Comparison of ENCODE assay signal across 17 cellular contexts in the genomic region with DNA sequence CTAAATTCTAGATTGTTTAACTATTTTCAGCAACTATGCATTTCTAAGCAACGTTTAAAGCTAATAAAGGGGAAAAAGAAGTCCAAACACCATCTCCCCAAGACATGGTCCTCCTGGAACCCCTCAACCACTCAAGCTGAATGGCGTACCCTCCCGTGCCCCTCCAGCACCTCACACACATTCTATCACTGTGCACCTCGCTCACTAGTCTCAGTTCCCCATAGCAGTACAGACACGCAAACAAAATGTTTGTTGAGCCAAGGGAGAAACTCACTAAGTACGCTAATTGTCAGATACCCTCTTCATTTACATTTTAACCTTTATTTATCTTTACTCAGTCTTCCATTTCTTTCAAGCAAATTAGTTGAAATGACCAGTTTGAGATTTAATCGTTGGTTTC. TPM values are rescaled to one million over a fixed set of nuclear protein-coding genes. Genes with fewer than 3 reads are reported as not detected.
A peak's percentile ranks its signal among the peaks of the same experiment; 100 is the strongest.
DNase-seq lines count a peak whose midpoint lies in the region; ATAC-seq and TF ChIP-seq lines count a peak whose summit lies in the region.
"Had no signal": no experiment of that assay in that cellular context is flagged by ENCODE, and none has a peak within 500 bp of the region (broad histone marks: within the 10 kb centered on the region; RNA-seq: fewer than 3 reads in every experiment).

No MANE protein-coding gene starts in this region.

- H3K9ac ChIP-seq in IMR-90 (ENCODE audit: low read depth, low read length) = no peak overlapping the region

- H3K4me3 ChIP-seq in IMR-90 (ENCODE audit: insufficient read depth, low read depth, low read length) = no peak overlapping the region
- H3K4me3 ChIP-seq: mucosa of descending colon, suprapubic skin had no signal

- H4K5ac ChIP-seq in IMR-90 (ENCODE audit: low read depth, low read length) = no peak overlapping the region

- ATAC-seq in GM19372 (IDR thresholded peaks at IDR 0.05; ENCODE audit: low read depth, unreplicated experiment) = peak; percentile 63
- peak; percentile 78 for ATAC-seq in HG02798 (IDR thresholded peaks at IDR 0.05; ENCODE audit: poor library complexity, unreplicated experiment)
- no peak for ATAC-seq in IMR-90 (ENCODE audit: low read depth)
- ATAC-seq in HG03175 (IDR thresholded peaks at IDR 0.05; ENCODE audit: unreplicated experiment) = no peak
- ATAC-seq: esophagus mucosa, mucosa of descending colon had no signal

- no peak overlapping the region for H2AFZ ChIP-seq in IMR-90 (replicated peaks; ENCODE audit: low read length, poor library complexity)

- in situ Hi-C loops in IMR-90 (cut with MboI; ENCODE audit: low sequenced_read_pairs) = no loop called here

- TF ChIP-seq CTCF in GM10248 (IDR thresholded peaks at IDR 0.05; ENCODE audit: control extremely low read depth, extremely low read depth, low read depth, missing control alignments) (no peak), IMR-90 (conservative IDR thresholded peaks at IDR 0.05; ENCODE audit: low read depth, low read length) (no peak)

- no peak for TF ChIP-seq RAD21 in IMR-90 (IDR thresholded peaks at IDR 0.05; ENCODE audit: low read length)

- H3K4ac ChIP-seq in IMR-90 (ENCODE audit: low read depth, low read length) = no peak overlapping the region

- H2BK15ac ChIP-seq in IMR-90 (ENCODE audit: low read depth, low read length) = no peak overlapping the region

- H3K36me3 ChIP-seq in IMR-90 (ENCODE audit: control insufficient read depth, insufficient read depth, low read length) = 0 out of 2 replicates have a peak, but pooled peaks cover 2% of the 10 kb centered on the region

- 100% methylated on average over 1 of the region's 7 CpGs; no CpG with 5 or more reads in 1 of the 2 experiments for WGBS in IMR-90 (ENCODE audit: extremely low coverage in 2 of 2, insufficient read length in 1 of 2), 2 experiments

- no peak for TF ChIP-seq POLR2A in IMR-90 (IDR thresholded peaks at IDR 0.05; ENCODE audit: low read depth, low read length)

- H2AK5ac ChIP-seq in IMR-90 (ENCODE audit: low read depth, low read length) = no peak overlapping the region

- no peak overlapping the region for H2BK20ac ChIP-seq in IMR-90 (ENCODE audit: low read depth, low read length)

- H3K4me2 ChIP-seq in IMR-90 (ENCODE audit: low read depth, low read length) = no peak overlapping the region

- no peak overlapping the region for H3K14ac ChIP-seq in IMR-90 (replicated peaks; ENCODE audit: low read depth, low read length)

- BruUV-seq in IMR-90 (replicated peaks; lab: Mats Ljungman, UMichigan) = no TSS peak

- H3K18ac ChIP-seq in IMR-90 (ENCODE audit: low read depth, low read length) = no peak overlapping the region

- peaks cover 13 to 40% of the 10 kb centered on the region in 2 experiments; a peak in 3 of 4 replicates for H3K79me1 ChIP-seq in IMR-90 (ENCODE audit: low read depth in 1 of 2, low read length in 2 of 2)

- dilution Hi-C loops in IMR-90 (cut with HindIII; ENCODE audit: low sequenced_read_pairs, unreplicated experiment) = no loop called here

- peak; percentile 56 for DNase-seq in GM10248 (ENCODE audit: extremely low spot score)
- no peak for DNase-seq in IMR-90
- DNase-seq in GOT3 (lab: John Stamatoyannopoulos, UW) = no peak
- no peak for DNase-seq in NAMALWA (ENCODE audit: low spot score)
- DNase-seq in NCI-H82 (lab: John Stamatoyannopoulos, UW) = no peak
- DNase-seq: activated CD4-positive, alpha-beta T cell treated with anti-CD3 and anti-CD28 coated beads for 48 hours; activated effector memory CD4-positive, alpha-beta T cell treated with Interleukin-2 at 50 U/mL for 16 hours; caudate nucleus; mucosa of descending colon; NCI-H146; NK-92 treated with Interleukin-12 subunit alpha and Interleukin-12 subunit beta, amount 100 ng/mL, for 24 hours; SW 1271 had no signal

- no peak overlapping the region for H2BK5ac ChIP-seq in IMR-90 (ENCODE audit: low read depth, low read length, poor library complexity, severe bottlenecking)

- CTCF ChIA-PET in GM10248 (lab: Yijun Ruan, JAX) (interaction anchor here (0.8 to 3.3 kb wide), 6 partner anchors 9 to 163 kb away, joined by 3 to 12 read pairs (median 5); a partner anchor contains a TSS), IMR-90 (lab: Yijun Ruan, JAX) (interaction anchor here (0.6 kb wide), 1 partner anchor 45 kb away, joined by 6 read pairs; no protein-coding TSS in a partner anchor)

- H3K27ac ChIP-seq in IMR-90 (ENCODE audit: insufficient read depth, low read length) = no peak overlapping the region
- H3K27ac ChIP-seq: suprapubic skin had no signal

- no peaks in the 10 kb centered on the region for H3K27me3 ChIP-seq in IMR-90 (ENCODE audit: control insufficient read depth, insufficient read depth, low read length)
- H3K27me3 ChIP-seq: suprapubic skin had no signal

- peaks cover 5% of the 10 kb centered on the region; the same call in 1 of the 2 replicates for H3K4me1 ChIP-seq in IMR-90 (ENCODE audit: control insufficient read depth, insufficient read depth, low read length)

- H3K9me1 ChIP-seq in IMR-90 (ENCODE audit: insufficient read depth, low read length) = peaks cover 6% of the 10 kb centered on the region

- intact Hi-C loops in IMR-90 (cut with micrococcal nuclease) = no loop called here

- H3K23ac ChIP-seq in IMR-90 (ENCODE audit: low read depth, low read length) = no peak overlapping the region

- no peak overlapping the region for H2BK120ac ChIP-seq in IMR-90 (ENCODE audit: low read depth, low read length)

- H4K8ac ChIP-seq in IMR-90 (ENCODE audit: low read depth in 2 of 2, low read length in 2 of 2) = no peak overlapping the region

- POLR2A ChIA-PET in GM10248 (lab: Yijun Ruan, JAX) = interaction anchor here (1.7 to 1.9 kb wide), 2 partner anchors 49 kb away, joined by 4 to 5 read pairs; a partner anchor contains a TSS
- POLR2A ChIA-PET in IMR-90 (lab: Charles Lee; ENCODE audit: unreplicated experiment) = interaction anchor here (0.6 kb wide), 1 partner anchor 56 kb away, joined by 3 read pairs; no protein-coding TSS in a partner anchor

- H4K91ac ChIP-seq in IMR-90 (ENCODE audit: insufficient read depth, low read depth, low read length) = no peak overlapping the region

- H2AK9ac ChIP-seq in IMR-90 (replicated peaks; ENCODE audit: low read depth, low read length, poor library complexity) = peak overlapping the region; percentile 68

- H3K56ac ChIP-seq in IMR-90 (ENCODE audit: extremely low read depth, insufficient read depth, low read length) = no peak overlapping the region

- H3K9me3 ChIP-seq in IMR-90 (ENCODE audit: control insufficient read depth, insufficient read depth, low read length) = no peaks in the 10 kb centered on the region
- H3K9me3 ChIP-seq: mucosa of descending colon, suprapubic skin had no signal

- H4K20me1 ChIP-seq in IMR-90 (ENCODE audit: insufficient read depth, low read length) = peaks cover 26% of the 10 kb centered on the region

TF ChIP-seq in IMR-90, 13 proteins besides CTCF, POLR2A, EP300 and RAD21:
- TF ChIP-seq SMC3 (IDR thresholded peaks at IDR 0.05; ENCODE audit: low read depth, low read length) (no peak), RFX5 (IDR thresholded peaks at IDR 0.05; ENCODE audit: low read depth, low read length) (no peak), FOS (IDR thresholded peaks at IDR 0.05; ENCODE audit: low read depth, low read length) (no peak), BHLHE40 (IDR thresholded peaks at IDR 0.05; ENCODE audit: low read depth, low read length) (no peak)
- TF ChIP-seq, protein P1, sequence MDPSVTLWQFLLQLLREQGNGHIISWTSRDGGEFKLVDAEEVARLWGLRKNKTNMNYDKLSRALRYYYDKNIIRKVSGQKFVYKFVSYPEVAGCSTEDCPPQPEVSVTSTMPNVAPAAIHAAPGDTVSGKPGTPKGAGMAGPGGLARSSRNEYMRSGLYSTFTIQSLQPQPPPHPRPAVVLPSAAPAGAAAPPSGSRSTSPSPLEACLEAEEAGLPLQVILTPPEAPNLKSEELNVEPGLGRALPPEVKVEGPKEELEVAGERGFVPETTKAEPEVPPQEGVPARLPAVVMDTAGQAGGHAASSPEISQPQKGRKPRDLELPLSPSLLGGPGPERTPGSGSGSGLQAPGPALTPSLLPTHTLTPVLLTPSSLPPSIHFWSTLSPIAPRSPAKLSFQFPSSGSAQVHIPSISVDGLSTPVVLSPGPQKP (IDR thresholded peaks at IDR 0.05; ENCODE audit: borderline replicate concordance, low read depth, low read length) = no peak

RNA-seq across cellular contexts. Expression of a gene that starts 48.8 kb away (rescaled TPM):
- total RNA-seq in IMR-90 (2012; rRNA removed) = 35.1 and 55.8 TPM in 2 replicates
- polyA plus RNA-seq in IMR-90 (2012; rRNA removed) = 8.3 and 11.9 TPM in 2 replicates
- polyA plus RNA-seq in IMR-90 (2012; cell fraction: cytosol; rRNA removed) = 1.8 and 2.2 TPM in 2 replicates
- 2.2 and 17.1 TPM in 2 replicates for polyA plus RNA-seq in IMR-90 (2012; cell fraction: nucleus; rRNA removed; ENCODE audit: low replicate concordance)

Comparison
In these comparisons a context has a peak if more than half of its experiments do, and no peak if none do; other contexts are left out.
1. ATAC-seq: peak in GM19372 (single experiment) and HG02798 (single experiment); none in IMR-90 (single experiment) and HG03175 (single experiment).